Comparison of ENCODE assay signal across 8 cellular contexts in the genomic region with DNA sequence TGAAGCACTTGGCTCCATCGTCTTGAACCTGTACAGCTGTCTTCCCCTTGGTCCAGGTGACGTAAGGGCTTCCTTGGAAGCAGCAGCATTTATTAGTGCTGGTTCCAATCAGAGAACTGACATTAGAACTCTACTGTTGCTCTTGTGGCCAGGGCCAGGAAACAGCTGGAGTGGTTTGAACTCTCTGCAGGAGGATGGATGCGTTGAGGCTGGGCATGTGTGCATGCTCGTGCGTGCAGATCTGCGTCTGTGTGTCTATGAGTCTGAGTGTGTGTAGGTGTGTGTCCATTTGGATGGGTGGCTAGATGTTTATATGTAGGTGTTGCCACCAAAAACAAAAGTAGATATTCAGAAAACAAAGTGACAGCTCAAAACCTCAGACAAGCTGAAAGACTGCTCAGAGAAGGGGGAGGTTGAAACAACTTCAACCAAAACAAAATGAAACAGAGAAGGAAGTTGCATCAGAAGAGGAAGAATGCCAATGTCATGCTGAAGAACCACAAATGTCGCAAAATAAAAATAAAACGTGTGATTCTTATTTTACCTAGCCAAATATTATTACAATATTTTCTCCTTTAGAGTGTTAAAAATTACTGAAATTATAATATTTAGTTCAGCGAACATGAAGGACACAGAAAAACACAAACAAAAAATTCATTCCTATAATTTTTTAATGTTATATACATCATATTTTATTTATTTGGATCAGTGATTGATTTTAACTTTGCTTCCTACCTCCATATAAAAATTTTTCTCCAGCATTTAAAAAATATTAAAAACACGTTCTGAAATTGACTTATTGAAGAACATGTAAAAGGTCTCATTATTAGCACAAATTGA.
A peak's percentile ranks its signal among the peaks of the same experiment; 100 is the strongest.
DNase-seq lines count a peak whose midpoint lies in the region; ATAC-seq and TF ChIP-seq lines count a peak whose summit lies in the region.

No MANE protein-coding gene starts in this region.

- peaks cover 0 to 4% (median 0%) of the 10 kb centered on the region in 4 donors for H3K4me1 ChIP-seq in Peyer's patch
- peaks cover 7% of the 10 kb centered on the region; the same call in 1 of the 2 replicates for H3K4me1 ChIP-seq in BE2C

- H3K27ac ChIP-seq in Peyer's patch, result peak overlapping the region; percentile 41 to 75 (median 70)

- TF ChIP-seq POLR2A in Peyer's patch (IDR thresholded peaks at IDR 0.05), result no peak

- no peaks in the 10 kb centered on the region for H3K27me3 ChIP-seq in Peyer's patch
- H3K27me3 ChIP-seq in BE2C, result no peaks in the 10 kb centered on the region

- ATAC-seq in GM18498 (IDR thresholded peaks at IDR 0.05; ENCODE audit: unreplicated experiment) (peak; percentile 84), HG02840 (IDR thresholded peaks at IDR 0.05; ENCODE audit: low FRiP score, unreplicated experiment) (peak; percentile 55)

- TF ChIP-seq CTCF in Peyer's patch (IDR thresholded peaks at IDR 0.05) (no peak), BE2C (IDR thresholded peaks at IDR 0.05; ENCODE audit: low read depth, low read length) (no peak)

- DNase-seq in Peyer's patch (peak in 2 of 3 donors; percentile 82), activated gamma-delta T cell treated with Interleukin-2 at 50 U/mL for 16 hours (peak; percentile 49), iris pigment epithelial cell (ENCODE audit: low read depth) (peak; percentile 80), ACHN (no peak), BE2C (no peak)
- peak; percentile 40 for DNase-seq in stimulated activated CD8-positive, alpha-beta memory T cell treated with anti-CD3 and anti-CD28 coated beads, Interleukin-4, amount 100 ng/mL, for 24 hours (ENCODE audit: low read depth)

- H3K36me3 ChIP-seq in Peyer's patch (no peaks in the 10 kb centered on the region), BE2C (no peaks in the 10 kb centered on the region)

- peak overlapping the region in 2 of 4 donors; percentile 5 to 9 for H3K4me3 ChIP-seq in Peyer's patch
- H3K4me3 ChIP-seq in BE2C (ENCODE audit: low read depth, low read length), result no peak overlapping the region

- no peaks in the 10 kb centered on the region for H3K9me3 ChIP-seq in Peyer's patch
- H3K9me3 ChIP-seq in BE2C, result no peaks in the 10 kb centered on the region

- in situ Hi-C loops in ACHN (cut with HindIII; ENCODE audit: low pct_ligation_motif_present, low pct_unique_long_range_greater_than_20kb, low sequenced_read_pairs), result no loop called here

Comparison
In these comparisons a context has a peak if more than half of its experiments do, and no peak if none do; other contexts are left out.
1. DNase-seq: peak in Peyer's patch (2 of 3), activated gamma-delta T cell treated with Interleukin-2 at 50 U/mL for 16 hours (single experiment), iris pigment epithelial cell (single experiment) and stimulated activated CD8-positive, alpha-beta memory T cell treated with anti-CD3 and anti-CD28 coated beads, Interleukin-4, amount 100 ng/mL, for 24 hours (single experiment); none in ACHN (single experiment) and BE2C (single experiment).